In genomic region chr3:46874430-46874829, GRCh38 we compare ENCODE assay signal across 19 cellular contexts. TPM values are rescaled to one million over a fixed set of nuclear protein-coding genes. Genes with fewer than 3 reads are reported as not detected.
DNase-seq lines count a peak whose midpoint lies in the region; ATAC-seq and TF ChIP-seq lines count a peak whose summit lies in the region.
"Had no signal": no experiment of that assay in that cellular context is flagged by ENCODE, and none has a peak within 500 bp of the region (broad histone marks: within the 10 kb centered on the region; RNA-seq: fewer than 3 reads in every experiment).

No MANE protein-coding gene starts in this region.

- no peak overlapping the region for H2AFZ ChIP-seq in neural progenitor cell (replicated peaks)

- no peak for TF ChIP-seq EP300 in upper lobe of left lung (IDR thresholded peaks at IDR 0.05)

- H3K27me3 ChIP-seq in neural progenitor cell (peaks cover 7% of the 10 kb centered on the region), upper lobe of left lung (no peaks in the 10 kb centered on the region)
- H3K27me3 ChIP-seq: BE2C, suprapubic skin had no signal

- peak; percentile 41 for ATAC-seq in Right ventricle myocardium superior (ENCODE audit: poor library complexity)
- no peak for ATAC-seq in upper lobe of left lung (ENCODE audit: low FRiP score in 2 of 2)
- no peak for ATAC-seq in HG02885 (IDR thresholded peaks at IDR 0.05; ENCODE audit: poor library complexity, unreplicated experiment)

- no peaks in the 10 kb centered on the region for H3K79me2 ChIP-seq in neural progenitor cell (ENCODE audit: low read depth)

- no peaks in the 10 kb centered on the region for H3K36me3 Mint-ChIP-seq in neural progenitor cell

- no peak for TF ChIP-seq POLR2A in upper lobe of left lung (IDR thresholded peaks at IDR 0.05)

- H3F3A ChIP-seq in neural progenitor cell (ENCODE audit: low read depth), result no peaks in the 10 kb centered on the region

- peak; percentile 76 for DNase-seq in UCSD-AML1 (lab: John Stamatoyannopoulos, UW; ENCODE audit: unreplicated experiment)
- no peak for DNase-seq in Right ventricle myocardium superior
- no peak for DNase-seq in neural progenitor cell (ENCODE audit: low spot score)
- peak in 1 of 2 donors; percentile 69 for DNase-seq in upper lobe of left lung
- no peak for DNase-seq in activated T-cell treated with anti-CD3 and anti-CD28 coated beads, Interleukin-2, amount 50 U/mL, for 48 hours
- DNase-seq in cerebellum (ENCODE audit: low spot score), result no peak
- DNase-seq in NCI-H345 (lab: John Stamatoyannopoulos, UW), result no peak
- DNase-seq: activated CD4-positive, alpha-beta T cell treated with anti-CD3 and anti-CD28 coated beads for 48 hours; activated naive CD4-positive, alpha-beta T cell treated with Interleukin-2 at 50 U/mL for 16 hours; anterior cingulate cortex; BE2C; islet precursor cell; NCI-H2107; NCI-H69; nucleus accumbens; stimulated activated CD4-positive, alpha-beta T cell treated with anti-CD3 and anti-CD28 coated beads, Interleukin-4, amount 100 ng/mL, for 24 hours had no signal

- intact Hi-C loops in Right ventricle myocardium superior (cut with DNase I), result no loop called here

- H3K4me1 ChIP-seq in neural progenitor cell, result peaks cover 12% of the 10 kb centered on the region
- H3K4me1 ChIP-seq in upper lobe of left lung, result peaks cover 0 to 19% (median 17%) of the 10 kb centered on the region in 4 donors
- H3K4me1 ChIP-seq: BE2C had no signal

- peaks cover 30% of the 10 kb centered on the region for H3K4me1 Mint-ChIP-seq in neural progenitor cell

- H3K4me2 ChIP-seq in neural progenitor cell, result no peak overlapping the region

- H3K9me3 ChIP-seq in neural progenitor cell (ENCODE audit: low read depth) (no peaks in the 10 kb centered on the region), upper lobe of left lung (no peaks in the 10 kb centered on the region)
- H3K9me3 ChIP-seq: BE2C, suprapubic skin had no signal

- no peak overlapping the region for H3K9ac ChIP-seq in neural progenitor cell

- peak overlapping the region; percentile 66 for H3K27ac Mint-ChIP-seq in neural progenitor cell

- H3K4me3 Mint-ChIP-seq in neural progenitor cell, result no peak overlapping the region

- H3K4me3 ChIP-seq in neural progenitor cell (no peak overlapping the region), upper lobe of left lung (no peak overlapping the region)
- H3K4me3 ChIP-seq: suprapubic skin had no signal

- no peak overlapping the region for H3K27ac ChIP-seq in neural progenitor cell
- peak overlapping the region; percentile 2 to 65 (median 48) for H3K27ac ChIP-seq in upper lobe of left lung
- H3K27ac ChIP-seq: suprapubic skin had no signal

- no peaks in the 10 kb centered on the region for H3K9me3 Mint-ChIP-seq in neural progenitor cell

- TF ChIP-seq CTCF in neural progenitor cell (IDR thresholded peaks at IDR 0.05), result no peak
- no peak for TF ChIP-seq CTCF in upper lobe of left lung (IDR thresholded peaks at IDR 0.05)

- H4K20me1 ChIP-seq in neural progenitor cell (ENCODE audit: low read depth), result peaks cover 6% of the 10 kb centered on the region

- WGBS in upper lobe of left lung, 2 donors, result 28 to 49% methylated on average over 14 to 18 of the region's 18 CpGs

- H3K27me3 Mint-ChIP-seq in neural progenitor cell (ENCODE audit: insufficient read depth, low read depth), result peaks cover 11% of the 10 kb centered on the region

- no peaks in the 10 kb centered on the region for H3K36me3 ChIP-seq in neural progenitor cell
- H3K36me3 ChIP-seq in upper lobe of left lung, result no peaks in the 10 kb centered on the region
- H3K36me3 ChIP-seq: BE2C, suprapubic skin had no signal

RNA-seq across cellular contexts. Expression of gene PTH1R, which starts 3.1 kb away (rescaled TPM):
- total RNA-seq in Right ventricle myocardium superior (11.8 TPM), neural progenitor cell (ENCODE audit: low replicate concordance) (0.43 TPM in 1 of 2 replicates, not detected in the other), upper lobe of left lung (10 to 100 TPM in 4 of 6 donors, 1 to 10 TPM in 2; 2.6 to 48.2 (median 16.2) TPM), cerebellum (4.4 TPM)

RNA-seq across cellular contexts. Expression of gene MYL3, which starts 11.2 kb away (rescaled TPM):
- total RNA-seq in Right ventricle myocardium superior, result 10,727 TPM
- total RNA-seq in neural progenitor cell (ENCODE audit: low replicate concordance), result not detected in 2 replicates
- 1 to 10 TPM; 1.2 to 6.3 (median 2.6) TPM for total RNA-seq in upper lobe of left lung
- total RNA-seq in cerebellum, result 1.3 TPM
- total RNA-seq: dermis microvascular lymphatic vessel endothelial cell had no signal

Comparison
In these comparisons a context has a peak if more than half of its experiments do, and no peak if none do; other contexts are left out.
1. RNA of gene MYL3, which starts 11.2 kb away (total RNA-seq): 10,727 TPM in Right ventricle myocardium superior (single experiment); 1.2 to 6.3 TPM in upper lobe of left lung, 1.3 TPM in cerebellum (single experiment) and not detected in neural progenitor cell; every median in the first group is over 1,000 times any median in the second.